In the genomic region with DNA sequence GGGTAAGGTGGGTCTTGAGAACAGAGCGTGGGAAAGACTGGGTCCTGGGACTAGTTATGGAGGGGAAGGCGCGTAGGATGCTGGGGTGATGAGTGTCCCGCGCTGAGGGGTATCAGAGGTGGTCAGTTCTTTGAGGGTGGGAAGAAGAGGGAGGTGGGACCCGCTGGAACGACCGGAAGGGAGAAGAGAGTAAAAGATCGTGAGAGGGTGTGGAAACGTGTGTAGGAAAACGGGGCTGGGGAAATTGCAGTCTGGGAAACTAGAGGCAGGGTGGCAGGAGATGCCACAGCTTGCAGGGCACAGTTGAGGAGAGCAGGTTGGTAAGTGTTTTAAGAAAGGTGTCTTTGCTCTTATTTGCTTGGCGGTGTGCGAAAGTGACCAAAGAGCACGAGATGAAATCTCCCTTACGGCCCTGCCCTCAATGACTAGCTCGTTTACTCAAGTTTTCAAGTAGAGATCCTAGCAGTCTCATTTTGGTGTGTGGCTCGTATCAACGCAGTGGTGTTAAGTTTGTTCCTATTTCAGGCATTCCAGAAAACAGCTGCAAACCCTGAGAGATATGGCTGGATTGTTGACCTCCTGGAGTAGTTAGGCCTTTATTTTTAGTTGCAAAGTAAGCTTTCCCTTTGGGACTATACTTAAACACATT, we compare ENCODE assay signal across 8 cellular contexts. TPM values are rescaled to one million over a fixed set of nuclear protein-coding genes. Genes with fewer than 3 reads are reported as not detected.
DNase-seq lines count a peak whose midpoint lies in the region; ATAC-seq and TF ChIP-seq lines count a peak whose summit lies in the region.

No MANE protein-coding gene starts in this region.

- peaks cover 36% of the 10 kb centered on the region for H3K36me3 Mint-ChIP-seq in activated CD4-positive, alpha-beta memory T cell treated with anti-CD3 and anti-CD28 coated beads, Interleukin-2, amount 10 ng/mL, durations not matched to agents 7 days and 5 days (ENCODE audit: low read depth)

- no peaks in the 10 kb centered on the region for H3K9me3 Mint-ChIP-seq in activated CD4-positive, alpha-beta memory T cell treated with anti-CD3 and anti-CD28 coated beads, Interleukin-2, amount 10 ng/mL, durations not matched to agents 7 days and 5 days

- peak overlapping the region; percentile 96 for H3K4me3 Mint-ChIP-seq in activated CD4-positive, alpha-beta memory T cell treated with anti-CD3 and anti-CD28 coated beads, Interleukin-2, amount 10 ng/mL, durations not matched to agents 7 days and 5 days

- TF ChIP-seq CTCF in cardiac muscle cell (IDR thresholded peaks at IDR 0.05; ENCODE audit: low read depth, low read length), result no peak
- no peak for TF ChIP-seq CTCF in psoas muscle (IDR thresholded peaks at IDR 0.05)

- H3K27me3 ChIP-seq in cardiac muscle cell (no peaks in the 10 kb centered on the region), psoas muscle (ENCODE audit: insufficient read depth in 3 of 3, low read length in 2 of 3) (no peaks in the 10 kb centered on the region)

- peak overlapping the region; percentile 77 for H3K4me3 ChIP-seq in cardiac muscle cell
- H3K4me3 ChIP-seq in psoas muscle, result peak overlapping the region; percentile 70

- intact Hi-C loops in psoas muscle (cut with DNase I), result loop anchor here (2.0 to 10.0 kb wide), 4 partner anchors 32 to 672 kb away; a partner anchor contains a TSS

- H3K4me1 Mint-ChIP-seq in activated CD4-positive, alpha-beta memory T cell treated with anti-CD3 and anti-CD28 coated beads, Interleukin-2, amount 10 ng/mL, durations not matched to agents 7 days and 5 days, result peaks cover 53% of the 10 kb centered on the region

- POLR2A ChIA-PET in activated CD4-positive, alpha-beta memory T cell treated with anti-CD3 and anti-CD28 coated beads, Interleukin-2, amount 10 ng/mL, durations not matched to agents 7 days and 5 days (lab: Charles Lee), result interaction anchor here (0.6 to 5.5 kb wide), 14 partner anchors 11 to 675 kb away, joined by 3 to 97 read pairs (median 8); a partner anchor contains a TSS

- H3K27ac ChIP-seq in cardiac muscle cell (peak overlapping the region; percentile 64), psoas muscle (peak overlapping the region; percentile 81)

- H3K27me3 Mint-ChIP-seq in activated CD4-positive, alpha-beta memory T cell treated with anti-CD3 and anti-CD28 coated beads, Interleukin-2, amount 10 ng/mL, durations not matched to agents 7 days and 5 days, result no peaks in the 10 kb centered on the region

- H3K9me3 ChIP-seq in cardiac muscle cell (ENCODE audit: low read depth) (no peaks in the 10 kb centered on the region), psoas muscle (no peaks in the 10 kb centered on the region)

- WGBS in psoas muscle, 3 donors, result 0 to 1% (median 1%) methylated on average over 18 of the region's 18 CpGs

- H3K36me3 ChIP-seq in cardiac muscle cell, result peaks cover 12% of the 10 kb centered on the region
- peaks cover 3 to 24% of the 10 kb centered on the region in 2 donors for H3K36me3 ChIP-seq in psoas muscle (ENCODE audit: insufficient read depth in 1 of 2, low read depth in 1 of 2)

- ATAC-seq in psoas muscle (peak in 2 of 4 donors; percentile 6 to 25), GM21825 (IDR thresholded peaks at IDR 0.05; ENCODE audit: unreplicated experiment) (no peak)

- no peak for TF ChIP-seq EP300 in Ishikawa (IDR thresholded peaks at IDR 0.05; ENCODE audit: borderline replicate concordance)

- DNase-seq in DMS 273 (lab: John Stamatoyannopoulos, UW; ENCODE audit: unreplicated experiment) (peak; percentile 62), DMS 273 treated with DMSO at 0.1 percent for 48 hours (lab: John Stamatoyannopoulos, UW) (no peak), cardiac muscle cell (ENCODE audit: low read depth in 1 of 2, low spot score in 1 of 2) (peak in 1 of 2 donors; percentile 46), psoas muscle (no peak), middle frontal gyrus (ENCODE audit: extremely low spot score, low spot score) (no peak)
- no peak for DNase-seq in activated CD4-positive, alpha-beta memory T cell treated with anti-CD3 and anti-CD28 coated beads, Interleukin-2, amount 10 ng/mL, durations not matched to agents 7 days and 5 days

- CTCF ChIA-PET in activated CD4-positive, alpha-beta memory T cell treated with anti-CD3 and anti-CD28 coated beads, Interleukin-2, amount 10 ng/mL, durations not matched to agents 7 days and 5 days (lab: Charles Lee), result interaction anchor here (0.6 to 3.5 kb wide), 8 partner anchors 8 to 294 kb away, joined by 3 to 30 read pairs (median 5); a partner anchor contains a TSS

- H3K27ac Mint-ChIP-seq in activated CD4-positive, alpha-beta memory T cell treated with anti-CD3 and anti-CD28 coated beads, Interleukin-2, amount 10 ng/mL, durations not matched to agents 7 days and 5 days, result peak overlapping the region; percentile 91

- H3K4me1 ChIP-seq in cardiac muscle cell (ENCODE audit: low read depth) (peaks cover 11% of the 10 kb centered on the region), psoas muscle (peaks cover 20% of the 10 kb centered on the region)

- TF ChIP-seq RAD21 in Ishikawa (IDR thresholded peaks at IDR 0.05; ENCODE audit: low read depth), result no peak

TF ChIP-seq in Ishikawa, 13 proteins besides CTCF, POLR2A, EP300 and RAD21:
- no peak for TF ChIP-seq TCF12 (IDR thresholded peaks at IDR 0.05; ENCODE audit: low read depth)
- no peak for TF ChIP-seq YY1 (IDR thresholded peaks at IDR 0.05; ENCODE audit: low read depth)
- TF ChIP-seq CEBPB (IDR thresholded peaks at IDR 0.05), result no peak
- TF ChIP-seq NFIC (IDR thresholded peaks at IDR 0.05), result no peak
- peak; percentile 23; the same call in 1 of the 2 replicates for TF ChIP-seq ZBTB7A (IDR thresholded peaks at IDR 0.05; ENCODE audit: low read depth)
- TF ChIP-seq, protein P1, sequence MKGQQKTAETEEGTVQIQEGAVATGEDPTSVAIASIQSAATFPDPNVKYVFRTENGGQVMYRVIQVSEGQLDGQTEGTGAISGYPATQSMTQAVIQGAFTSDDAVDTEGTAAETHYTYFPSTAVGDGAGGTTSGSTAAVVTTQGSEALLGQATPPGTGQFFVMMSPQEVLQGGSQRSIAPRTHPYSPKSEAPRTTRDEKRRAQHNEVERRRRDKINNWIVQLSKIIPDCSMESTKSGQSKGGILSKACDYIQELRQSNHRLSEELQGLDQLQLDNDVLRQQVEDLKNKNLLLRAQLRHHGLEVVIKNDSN (IDR thresholded peaks at IDR 0.05), result no peak
- TF ChIP-seq, protein P2, sequence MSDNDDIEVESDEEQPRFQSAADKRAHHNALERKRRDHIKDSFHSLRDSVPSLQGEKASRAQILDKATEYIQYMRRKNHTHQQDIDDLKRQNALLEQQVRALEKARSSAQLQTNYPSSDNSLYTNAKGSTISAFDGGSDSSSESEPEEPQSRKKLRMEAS (IDR thresholded peaks at IDR 0.05), result 0 out of 2 replicates have a peak, but pooled peaks have one; percentile 3
- no peak for TF ChIP-seq CREB1 (IDR thresholded peaks at IDR 0.05; ENCODE audit: low read depth)
- TF ChIP-seq, protein P3, sequence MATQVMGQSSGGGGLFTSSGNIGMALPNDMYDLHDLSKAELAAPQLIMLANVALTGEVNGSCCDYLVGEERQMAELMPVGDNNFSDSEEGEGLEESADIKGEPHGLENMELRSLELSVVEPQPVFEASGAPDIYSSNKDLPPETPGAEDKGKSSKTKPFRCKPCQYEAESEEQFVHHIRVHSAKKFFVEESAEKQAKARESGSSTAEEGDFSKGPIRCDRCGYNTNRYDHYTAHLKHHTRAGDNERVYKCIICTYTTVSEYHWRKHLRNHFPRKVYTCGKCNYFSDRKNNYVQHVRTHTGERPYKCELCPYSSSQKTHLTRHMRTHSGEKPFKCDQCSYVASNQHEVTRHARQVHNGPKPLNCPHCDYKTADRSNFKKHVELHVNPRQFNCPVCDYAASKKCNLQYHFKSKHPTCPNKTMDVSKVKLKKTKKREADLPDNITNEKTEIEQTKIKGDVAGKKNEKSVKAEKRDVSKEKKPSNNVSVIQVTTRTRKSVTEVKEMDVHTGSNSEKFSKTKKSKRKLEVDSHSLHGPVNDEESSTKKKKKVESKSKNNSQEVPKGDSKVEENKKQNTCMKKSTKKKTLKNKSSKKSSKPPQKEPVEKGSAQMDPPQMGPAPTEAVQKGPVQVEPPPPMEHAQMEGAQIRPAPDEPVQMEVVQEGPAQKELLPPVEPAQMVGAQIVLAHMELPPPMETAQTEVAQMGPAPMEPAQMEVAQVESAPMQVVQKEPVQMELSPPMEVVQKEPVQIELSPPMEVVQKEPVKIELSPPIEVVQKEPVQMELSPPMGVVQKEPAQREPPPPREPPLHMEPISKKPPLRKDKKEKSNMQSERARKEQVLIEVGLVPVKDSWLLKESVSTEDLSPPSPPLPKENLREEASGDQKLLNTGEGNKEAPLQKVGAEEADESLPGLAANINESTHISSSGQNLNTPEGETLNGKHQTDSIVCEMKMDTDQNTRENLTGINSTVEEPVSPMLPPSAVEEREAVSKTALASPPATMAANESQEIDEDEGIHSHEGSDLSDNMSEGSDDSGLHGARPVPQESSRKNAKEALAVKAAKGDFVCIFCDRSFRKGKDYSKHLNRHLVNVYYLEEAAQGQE (IDR thresholded peaks at IDR 0.05; ENCODE audit: low read depth), result no peak

RNA-seq across cellular contexts. Expression of a gene that starts 0.6 kb away (rescaled TPM):
- total RNA-seq in activated CD4-positive, alpha-beta memory T cell treated with anti-CD3 and anti-CD28 coated beads, Interleukin-2, amount 10 ng/mL, durations not matched to agents 7 days and 5 days, result 100 to 1,000 TPM; 123 TPM
- total RNA-seq in cardiac muscle cell (65.5 and 78.5 TPM in 2 replicates), psoas muscle (10 to 100 TPM; 27.2 to 33.1 (median 31.0) TPM)
- polyA plus RNA-seq in cardiac muscle cell (117 and 130 TPM in 2 replicates), psoas muscle (10 to 100 TPM; 23.3 to 58.9 (median 34.4) TPM)

RNA-seq across cellular contexts. Expression of a gene that starts 24.0 kb away (rescaled TPM):
- 10 to 100 TPM; 31.5 to 33.2 TPM for total RNA-seq in activated CD4-positive, alpha-beta memory T cell treated with anti-CD3 and anti-CD28 coated beads, Interleukin-2, amount 10 ng/mL, durations not matched to agents 7 days and 5 days
- total RNA-seq in cardiac muscle cell (96.7 and 128 TPM in 2 replicates), psoas muscle (100 to 1,000 TPM in 2 of 4 donors, 10 to 100 TPM in 2; 52.9 to 140 (median 93.6) TPM)
- polyA plus RNA-seq in cardiac muscle cell (124 and 157 TPM in 2 replicates), psoas muscle (100 to 1,000 TPM in 1 of 3 donors, 10 to 100 TPM in 2; 72.1 to 184 (median 74.4) TPM)

RNA-seq across cellular contexts. Expression of a gene that starts 31.7 kb away (rescaled TPM):
- 10 to 100 TPM; 79.0 to 82.6 TPM for total RNA-seq in activated CD4-positive, alpha-beta memory T cell treated with anti-CD3 and anti-CD28 coated beads, Interleukin-2, amount 10 ng/mL, durations not matched to agents 7 days and 5 days
- total RNA-seq in cardiac muscle cell (12.6 and 19.1 TPM in 2 replicates), psoas muscle (under 1 TPM; 0.44 to 0.97 (median 0.69) TPM)
- polyA plus RNA-seq in cardiac muscle cell (11.4 and 15.6 TPM in 2 replicates), psoas muscle (1 to 10 TPM in 2 of 3 donors, under 1 TPM in 1; 0.64 to 1.3 (median 1.2) TPM)
